In the genomic region with DNA sequence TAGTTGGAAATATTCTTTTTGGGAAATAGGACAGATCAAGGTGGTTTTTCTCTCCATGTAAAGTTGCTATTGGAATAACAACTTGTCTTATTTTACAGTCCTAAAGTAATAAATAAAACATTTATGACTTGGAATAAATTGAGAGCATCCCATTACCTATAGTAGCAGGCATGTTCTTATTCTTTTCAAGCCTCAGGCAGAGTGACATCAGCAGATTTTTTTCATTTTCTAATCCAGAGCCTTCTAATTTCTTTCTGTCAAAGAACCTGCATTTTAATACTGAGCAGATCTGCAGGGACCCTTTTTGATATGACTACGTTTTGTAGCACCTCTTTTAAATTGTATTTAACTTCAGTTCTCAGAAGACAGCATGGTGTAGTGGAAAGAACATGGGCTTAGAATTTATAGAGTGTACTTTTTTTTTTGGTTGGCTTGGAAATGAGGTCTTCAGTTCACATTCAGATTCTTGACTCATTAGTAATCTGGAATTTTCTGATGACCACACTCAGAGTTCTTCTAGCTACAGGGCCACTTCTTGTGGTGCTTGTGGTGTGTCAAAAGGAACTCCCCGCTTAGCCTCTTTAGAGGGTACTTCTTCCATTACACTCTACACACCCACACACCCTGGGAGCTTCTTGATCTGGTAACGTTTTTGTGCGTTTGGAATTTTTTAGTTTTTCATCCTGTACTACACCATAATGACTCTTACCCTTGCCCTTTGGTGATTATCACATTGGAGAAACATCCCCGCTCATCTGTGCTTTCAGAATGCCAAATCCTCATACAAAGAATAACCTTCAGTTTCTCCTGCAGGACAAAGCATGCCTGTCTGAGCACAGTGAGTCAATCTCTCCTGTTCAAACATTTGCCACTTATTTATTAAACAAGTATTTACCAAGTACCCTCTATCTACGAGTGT, we compare ENCODE assay signal across 8 cellular contexts. TPM values are rescaled to one million over a fixed set of nuclear protein-coding genes. Genes with fewer than 3 reads are reported as not detected.
DNase-seq lines count a peak whose midpoint lies in the region; ATAC-seq and TF ChIP-seq lines count a peak whose summit lies in the region.

No MANE protein-coding gene starts in this region.

- no peaks in the 10 kb centered on the region for H3K9me3 Mint-ChIP-seq in activated naive CD8-positive, alpha-beta T cell (ENCODE audit: low read depth)
- H3K9me3 Mint-ChIP-seq in CD4-positive, alpha-beta T cell = no peaks in the 10 kb centered on the region

- POLR2A ChIA-PET in CD4-positive, alpha-beta T cell (lab: Charles Lee) = no interaction called here

- peaks cover 48% of the 10 kb centered on the region for H3K4me1 Mint-ChIP-seq in activated naive CD8-positive, alpha-beta T cell (ENCODE audit: low read depth)
- H3K4me1 Mint-ChIP-seq in CD4-positive, alpha-beta T cell (ENCODE audit: low read depth) = no peaks in the 10 kb centered on the region

- no peaks in the 10 kb centered on the region for H3K9me3 ChIP-seq in CD4-positive, alpha-beta T cell (ENCODE audit: control insufficient read depth, low read length)

- intact Hi-C loops in CD4-positive, alpha-beta T cell (cut with DNase I, micrococcal nuclease) = no loop called here

- H3K4me3 Mint-ChIP-seq in activated naive CD8-positive, alpha-beta T cell = peak overlapping the region; percentile 59
- no peak overlapping the region for H3K4me3 Mint-ChIP-seq in CD4-positive, alpha-beta T cell

- no peak for TF ChIP-seq CTCF in CD4-positive, alpha-beta T cell (IDR thresholded peaks at IDR 0.05)

- no peaks in the 10 kb centered on the region for H3K36me3 ChIP-seq in ACC112 (ENCODE audit: insufficient read depth, low read length)

- peak; percentile 6 for DNase-seq in pons (ENCODE audit: low spot score)
- no peak for DNase-seq in 8988T
- no peak for DNase-seq in NCI-H1105 (lab: John Stamatoyannopoulos, UW)
- DNase-seq in CD4-positive, alpha-beta T cell = no peak

- no peaks in the 10 kb centered on the region for H3K79me2 ChIP-seq in ACC112 (ENCODE audit: control insufficient read depth, insufficient read depth, low read length, unreplicated experiment)

- peaks cover 37% of the 10 kb centered on the region for H3K36me3 Mint-ChIP-seq in activated naive CD8-positive, alpha-beta T cell
- H3K36me3 Mint-ChIP-seq in CD4-positive, alpha-beta T cell (ENCODE audit: low read depth) = peaks cover 69% of the 10 kb centered on the region

- no peaks in the 10 kb centered on the region for H3K27me3 Mint-ChIP-seq in activated naive CD8-positive, alpha-beta T cell
- H3K27me3 Mint-ChIP-seq in CD4-positive, alpha-beta T cell = no peaks in the 10 kb centered on the region

- peak overlapping the region; percentile 35 for H3K4me3 ChIP-seq in ACC112 (ENCODE audit: low read depth, low read length)

- CTCF ChIA-PET in CD4-positive, alpha-beta T cell (lab: Charles Lee) = no interaction called here

- H2AFZ ChIP-seq in ACC112 (ENCODE audit: low read length, unreplicated experiment) = peak overlapping the region; percentile 31

- H3K4me1 ChIP-seq in ACC112 (ENCODE audit: control insufficient read depth, insufficient read depth, low read length, unreplicated experiment) = peaks cover 36% of the 10 kb centered on the region

- ATAC-seq in GM19023 (IDR thresholded peaks at IDR 0.05; ENCODE audit: unreplicated experiment) = peak; percentile 88
- peak; percentile 86 for ATAC-seq in HG03342 (IDR thresholded peaks at IDR 0.05; ENCODE audit: unreplicated experiment)
- no peak for ATAC-seq in CD4-positive, alpha-beta T cell (ENCODE audit: poor library complexity)

- H3K27me3 ChIP-seq in ACC112 (ENCODE audit: insufficient read depth, low read length) = no peaks in the 10 kb centered on the region
- H3K27me3 ChIP-seq in CD4-positive, alpha-beta T cell (ENCODE audit: control insufficient read depth, insufficient read depth, low read length) = no peaks in the 10 kb centered on the region

- H3K27ac Mint-ChIP-seq in activated naive CD8-positive, alpha-beta T cell = peak overlapping the region; percentile 94
- no peak overlapping the region for H3K27ac Mint-ChIP-seq in CD4-positive, alpha-beta T cell

- H3K27ac ChIP-seq in ACC112 (ENCODE audit: low read depth, low read length) = peak overlapping the region; percentile 87
- no peak overlapping the region for H3K27ac ChIP-seq in CD4-positive, alpha-beta T cell (ENCODE audit: low read depth, low read length)

RNA-seq across cellular contexts. Expression of gene AGK, which starts 34.6 kb away (rescaled TPM):
- 10 to 100 TPM; 18.9 to 20.5 TPM for total RNA-seq in CD4-positive, alpha-beta T cell
